10 cellular contexts compared by ENCODE assay signal in the genomic region with DNA sequence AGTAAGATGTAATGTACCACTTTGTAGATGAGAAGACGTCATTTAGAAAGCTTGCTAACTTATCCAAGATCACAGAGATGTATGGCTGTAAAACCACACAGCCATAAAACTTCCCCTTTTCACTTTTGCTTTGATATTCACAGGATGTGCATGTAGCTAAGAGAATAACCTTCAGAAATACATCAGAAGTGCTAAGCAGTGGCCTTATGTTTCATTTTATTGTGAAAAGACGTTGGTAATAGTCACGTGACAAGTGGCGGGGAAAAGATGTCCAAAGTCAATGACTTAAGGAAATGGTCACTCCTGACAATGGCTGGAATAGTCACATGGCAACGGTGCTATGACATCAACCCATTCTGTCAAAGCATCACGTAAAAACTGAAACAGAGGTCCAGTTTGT. TPM values are rescaled to one million over a fixed set of nuclear protein-coding genes. Genes with fewer than 3 reads are reported as not detected.
DNase-seq lines count a peak whose midpoint lies in the region; ATAC-seq and TF ChIP-seq lines count a peak whose summit lies in the region.
"Had no signal": no experiment of that assay in that cellular context is flagged by ENCODE, and none has a peak within 500 bp of the region (broad histone marks: within the 10 kb centered on the region; RNA-seq: fewer than 3 reads in every experiment).

No MANE protein-coding gene starts in this region.

- peaks cover 7 to 14% (median 8%) of the 10 kb centered on the region in 3 donors for H3K4me1 Mint-ChIP-seq in IgD-negative memory B cell

- CTCF ChIA-PET in GM10248 (lab: Yijun Ruan, JAX): interaction anchor here (1.1 to 3.7 kb wide), 3 partner anchors 8 to 102 kb away, joined by 3 to 13 read pairs (median 6); no protein-coding TSS in a partner anchor

- ATAC-seq in GM19351 (IDR thresholded peaks at IDR 0.05; ENCODE audit: unreplicated experiment): peak; percentile 97
- peak; percentile 98 for ATAC-seq in HG02870 (IDR thresholded peaks at IDR 0.05; ENCODE audit: unreplicated experiment)

- no peaks in the 10 kb centered on the region for H3K4me1 ChIP-seq in HAP-1
- H3K4me1 ChIP-seq: breast epithelium had no signal

- no peak overlapping the region for H3K4me3 ChIP-seq in HAP-1
- H3K4me3 ChIP-seq: breast epithelium had no signal

- POLR2A ChIA-PET in GM10248 (lab: Yijun Ruan, JAX): no interaction called here

- in situ Hi-C loops in HAP-1 (cut with MboI; ENCODE audit: low sequenced_read_pairs): no loop called here

- no peaks in the 10 kb centered on the region for H3K27me3 Mint-ChIP-seq in IgD-negative memory B cell

- no peaks in the 10 kb centered on the region for H3K36me3 ChIP-seq in HAP-1 (replicated peaks)
- H3K36me3 ChIP-seq: breast epithelium had no signal

- peak overlapping the region in 1 of 3 donors; percentile 0 for H3K27ac Mint-ChIP-seq in IgD-negative memory B cell

- DNase-seq in GM10248 (ENCODE audit: extremely low spot score) (peak; percentile 52), NCI-H510A (lab: John Stamatoyannopoulos, UW) (no peak), cerebellum (ENCODE audit: low spot score) (no peak), D341Med (ENCODE audit: low spot score) (no peak), HAP-1 (ENCODE audit: low spot score in 2 of 2) (no peak)
- DNase-seq: T-helper 9 cell had no signal

- no peaks in the 10 kb centered on the region for H3K36me3 Mint-ChIP-seq in IgD-negative memory B cell

- peak overlapping the region in 3 of 4 donors; percentile 15 to 52 (median 25) for H3K4me3 Mint-ChIP-seq in IgD-negative memory B cell

- no peaks in the 10 kb centered on the region for H3K27me3 ChIP-seq in HAP-1 (ENCODE audit: low read depth)
- H3K27me3 ChIP-seq: breast epithelium had no signal

- H3K9me3 Mint-ChIP-seq in IgD-negative memory B cell: no peaks in the 10 kb centered on the region

- H3K9me3 ChIP-seq in HAP-1: no peaks in the 10 kb centered on the region
- H3K9me3 ChIP-seq: breast epithelium had no signal

- no peak for TF ChIP-seq CTCF in GM10248 (IDR thresholded peaks at IDR 0.05; ENCODE audit: control extremely low read depth, extremely low read depth, low read depth, missing control alignments)

RNA-seq across cellular contexts. Expression of a gene that starts 12.9 kb away (rescaled TPM):
- polyA plus RNA-seq in IgD-negative memory B cell: 1.3 TPM
- 60.2 TPM for total RNA-seq in cerebellum
